In genomic region chr6:4581468-4582420, GRCh38 we compare ENCODE assay signal across 12 cellular contexts.
A peak's percentile ranks its signal among the peaks of the same experiment; 100 is the strongest.
DNase-seq lines count a peak whose midpoint lies in the region; ATAC-seq and TF ChIP-seq lines count a peak whose summit lies in the region.
"Had no signal": no experiment of that assay in that cellular context is flagged by ENCODE, and none has a peak within 500 bp of the region (broad histone marks: within the 10 kb centered on the region; RNA-seq: fewer than 3 reads in every experiment).

No MANE protein-coding gene starts in this region.

- H3K36me3 Mint-ChIP-seq in stimulated activated effector memory CD8-positive, alpha-beta T cell treated with anti-CD3 and anti-CD28 coated beads, Interleukin-12 subunit alpha, Interleukin-12 subunit beta, amount 100 ng/mL, for 72 hours, result no peaks in the 10 kb centered on the region
- no peaks in the 10 kb centered on the region for H3K36me3 Mint-ChIP-seq in mesothelial cell of epicardium

- DNase-seq in GM04503 (ENCODE audit: low read depth) (peak; percentile 92), adipocyte (ENCODE audit: low read depth) (peak; percentile 75), globus pallidus (ENCODE audit: low spot score) (peak; percentile 27), sciatic nerve (ENCODE audit: low spot score) (no peak), mesothelial cell of epicardium (ENCODE audit: low spot score in 2 of 2, unreplicated experiment in 2 of 2) (no peak)
- DNase-seq in stimulated activated effector memory CD8-positive, alpha-beta T cell treated with anti-CD3 and anti-CD28 coated beads, Interleukin-12 subunit alpha, Interleukin-12 subunit beta, amount 100 ng/mL, for 72 hours (ENCODE audit: low spot score in 2 of 2), result no peak
- DNase-seq in stimulated activated CD4-positive, alpha-beta T cell treated with anti-CD3 and anti-CD28 coated beads, Interleukin-1b, Interleukin-23, amount 100 ng/mL, for 48 hours, result no peak
- DNase-seq: DMS53, NCI-H2227 treated with DMSO at 0.1 percent for 48 hours had no signal

- H3K9me3 ChIP-seq in adipocyte (ENCODE audit: control insufficient read depth, low read length), result peaks cover 10% of the 10 kb centered on the region
- H3K9me3 ChIP-seq: HAP-1 had no signal

- H3K27ac Mint-ChIP-seq in stimulated activated effector memory CD8-positive, alpha-beta T cell treated with anti-CD3 and anti-CD28 coated beads, Interleukin-12 subunit alpha, Interleukin-12 subunit beta, amount 100 ng/mL, for 72 hours, result no peak overlapping the region
- no peak overlapping the region for H3K27ac Mint-ChIP-seq in mesothelial cell of epicardium
- H3K27ac Mint-ChIP-seq: T-helper 1 cell treated with Interleukin-12 subunit alpha and Interleukin-12 subunit beta and Interleukin-4 antibody, amounts not matched to agents 30 μg/mL and 1 μg/mL, for 36 hours had no signal

- H3K27me3 Mint-ChIP-seq in mesothelial cell of epicardium (ENCODE audit: low read depth), result no peaks in the 10 kb centered on the region

- no peaks in the 10 kb centered on the region for H3K4me1 Mint-ChIP-seq in stimulated activated effector memory CD8-positive, alpha-beta T cell treated with anti-CD3 and anti-CD28 coated beads, Interleukin-12 subunit alpha, Interleukin-12 subunit beta, amount 100 ng/mL, for 72 hours
- H3K4me1 Mint-ChIP-seq in mesothelial cell of epicardium, result peaks cover 22% of the 10 kb centered on the region

- H3K4me3 ChIP-seq in adipocyte (ENCODE audit: low read length), result peak overlapping the region; percentile 58
- H3K4me3 ChIP-seq: HAP-1 had no signal

- H3K9ac ChIP-seq in adipocyte (ENCODE audit: low read length), result peak overlapping the region; percentile 80

- no peak overlapping the region for H3K4me3 Mint-ChIP-seq in stimulated activated effector memory CD8-positive, alpha-beta T cell treated with anti-CD3 and anti-CD28 coated beads, Interleukin-12 subunit alpha, Interleukin-12 subunit beta, amount 100 ng/mL, for 72 hours
- H3K4me3 Mint-ChIP-seq in mesothelial cell of epicardium, result no peak overlapping the region
- H3K4me3 Mint-ChIP-seq: T-helper 1 cell treated with Interleukin-12 subunit alpha and Interleukin-12 subunit beta and Interleukin-4 antibody, amounts not matched to agents 30 μg/mL and 1 μg/mL, for 36 hours had no signal

- ATAC-seq in sciatic nerve (peak; percentile 65), GM19467 (IDR thresholded peaks at IDR 0.05; ENCODE audit: unreplicated experiment) (no peak)
- ATAC-seq in stimulated activated effector memory CD8-positive, alpha-beta T cell treated with anti-CD3 and anti-CD28 coated beads, Interleukin-12 subunit alpha, Interleukin-12 subunit beta, amount 100 ng/mL, for 72 hours, result no peak

- no peaks in the 10 kb centered on the region for H3K27me3 ChIP-seq in adipocyte (replicated peaks; ENCODE audit: control insufficient read depth, insufficient read depth, low read length)

- TF ChIP-seq CTCF in mesothelial cell of epicardium (IDR thresholded peaks at IDR 0.05; ENCODE audit: unreplicated experiment), result no peak

- no peaks in the 10 kb centered on the region for H3K9me3 Mint-ChIP-seq in stimulated activated effector memory CD8-positive, alpha-beta T cell treated with anti-CD3 and anti-CD28 coated beads, Interleukin-12 subunit alpha, Interleukin-12 subunit beta, amount 100 ng/mL, for 72 hours
- peaks cover 15% of the 10 kb centered on the region for H3K9me3 Mint-ChIP-seq in mesothelial cell of epicardium
- H3K9me3 Mint-ChIP-seq: T-helper 1 cell treated with Interleukin-12 subunit alpha and Interleukin-12 subunit beta and Interleukin-4 antibody, amounts not matched to agents 30 μg/mL and 1 μg/mL, for 36 hours had no signal

- intact Hi-C loops in sciatic nerve (cut with DNase I), result no loop called here

- peaks cover 36% of the 10 kb centered on the region for H3K4me1 ChIP-seq in adipocyte (ENCODE audit: control insufficient read depth, insufficient read depth, low read length)
- H3K4me1 ChIP-seq: HAP-1 had no signal

- no peaks in the 10 kb centered on the region for H3K36me3 ChIP-seq in adipocyte (ENCODE audit: control insufficient read depth, insufficient read depth, low read length, severe bottlenecking)
- H3K36me3 ChIP-seq: HAP-1 had no signal

Comparison
In these comparisons a context has a peak if more than half of its experiments do, and no peak if none do; other contexts are left out.
1. DNase-seq: peak in GM04503 (single experiment), adipocyte (single experiment) and globus pallidus (single experiment); none in sciatic nerve (single experiment), stimulated activated effector memory CD8-positive, alpha-beta T cell treated with anti-CD3 and anti-CD28 coated beads, Interleukin-12 subunit alpha, Interleukin-12 subunit beta, amount 100 ng/mL, for 72 hours (0 of 2), stimulated activated CD4-positive, alpha-beta T cell treated with anti-CD3 and anti-CD28 coated beads, Interleukin-1b, Interleukin-23, amount 100 ng/mL, for 48 hours (single experiment) and mesothelial cell of epicardium (0 of 2).